27 cellular contexts compared by ENCODE assay signal in the genomic region with DNA sequence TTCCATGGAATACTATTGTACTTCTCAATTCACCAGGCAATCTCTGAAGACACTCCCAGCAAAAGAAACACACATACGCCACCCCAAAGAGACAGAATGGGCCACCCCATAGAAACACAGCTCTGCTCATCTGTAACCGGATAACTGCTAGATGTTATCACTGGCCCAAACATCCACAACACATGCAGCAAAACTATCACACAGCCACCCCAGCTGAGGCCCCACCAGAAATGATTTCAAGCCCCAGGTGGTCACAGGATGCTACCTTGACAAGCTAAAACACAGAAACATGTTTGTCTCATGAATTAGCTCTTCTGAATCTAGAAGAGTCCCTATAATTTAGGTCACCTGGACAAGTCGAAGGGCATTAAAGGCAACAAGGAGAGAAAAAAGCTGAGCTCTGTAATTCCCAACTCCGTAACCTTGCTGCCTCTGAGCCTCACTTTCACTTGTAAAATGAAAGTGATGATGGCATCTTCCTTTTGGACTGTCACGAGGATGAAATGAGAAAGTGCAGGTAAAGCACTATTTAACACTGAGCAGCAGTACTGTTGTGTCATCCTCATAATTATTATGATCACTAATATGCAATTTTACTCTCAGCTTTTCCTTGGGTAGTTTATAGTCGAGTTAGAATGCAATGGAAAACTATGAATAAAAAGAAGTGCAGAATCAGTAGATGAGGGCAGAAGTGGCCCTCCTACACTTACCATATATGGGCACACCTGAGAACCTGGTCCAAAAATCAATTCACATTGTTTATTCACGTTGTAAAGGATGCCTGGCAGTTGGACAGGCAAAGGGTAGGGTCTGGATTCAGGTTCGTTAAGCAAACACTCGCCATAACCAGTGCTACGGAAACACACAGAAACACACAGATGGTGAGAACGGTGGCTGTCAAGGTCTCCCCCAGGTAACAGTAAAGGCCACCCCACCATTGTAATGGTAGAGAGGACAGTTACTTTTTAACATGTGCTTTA. TPM values are rescaled to one million over a fixed set of nuclear protein-coding genes. Genes with fewer than 3 reads are reported as not detected.
DNase-seq lines count a peak whose midpoint lies in the region; ATAC-seq lines count a peak whose summit lies in the region.
"Had no signal": no experiment of that assay in that cellular context is flagged by ENCODE, and none has a peak within 500 bp of the region (broad histone marks: within the 10 kb centered on the region; RNA-seq: fewer than 3 reads in every experiment).

No MANE protein-coding gene starts in this region.

- intact Hi-C loops in left colon (cut with DNase I, micrococcal nuclease), result no loop called here

- peak; percentile 69 for ATAC-seq in left colon
- ATAC-seq: body of pancreas; GM23338; pancreas; right cardiac atrium; Right ventricle myocardium inferior; stimulated activated naive CD8-positive, alpha-beta T cell treated with anti-CD3 and anti-CD28 coated beads, Interleukin-15, amount 100 ng/mL, for 72 hours had no signal

- peak; percentile 3 for DNase-seq in NCI-H2171 treated with DMSO at 0.1 percent for 48 hours (lab: John Stamatoyannopoulos, UW)
- DNase-seq in NCI-H2171 (lab: John Stamatoyannopoulos, UW), result no peak
- peak; percentile 23 for DNase-seq in NCI-H748 treated with DMSO at 0.1 percent for 48 hours (lab: John Stamatoyannopoulos, UW)
- DNase-seq in left colon, result no peak
- DNase-seq in foreskin melanocyte, result no peak
- DNase-seq in NCI-H524 treated with DMSO at 0.1 percent for 48 hours (lab: John Stamatoyannopoulos, UW), result no peak
- no peak for DNase-seq in GM03348 (ENCODE audit: low spot score)
- DNase-seq: activated CD4-positive, alpha-beta memory T cell treated with anti-CD3 and anti-CD28 coated beads, Interleukin-2, amount 10 ng/mL, durations not matched to agents 7 days and 5 days; activated CD8-positive, alpha-beta memory T cell treated with anti-CD3 and anti-CD28 coated beads, Interleukin-2, amount 50 U/mL, for 4 hours; activated naive CD4-positive, alpha-beta T cell treated with anti-CD3 and anti-CD28 coated beads for 36 hours; adrenal gland; body of pancreas; CD4-positive, alpha-beta T cell; heart right ventricle; HFFc6; kidney glomerular epithelial cell; pancreas; PC-9; right cardiac atrium; spleen; stimulated activated CD4-positive, alpha-beta T cell treated with anti-CD3 and anti-CD28 coated beads, Interleukin-2, amount 100 ng/mL, for 24 hours; stimulated activated naive CD8-positive, alpha-beta T cell treated with anti-CD3 and anti-CD28 coated beads, Interleukin-15, amount 100 ng/mL, for 72 hours had no signal

- no peaks in the 10 kb centered on the region for H3K27me3 ChIP-seq in rectal smooth muscle tissue (ENCODE audit: control insufficient read depth, insufficient read depth, low read length)
- H3K27me3 ChIP-seq: adrenal gland, body of pancreas, heart right ventricle, neural progenitor cell, pancreas, spleen had no signal

- H3K27ac ChIP-seq in rectal smooth muscle tissue (ENCODE audit: low read depth, low read length), result peak overlapping the region; percentile 19
- H3K27ac ChIP-seq: body of pancreas, pancreas, PC-9 had no signal

- H3K4me3 ChIP-seq in rectal smooth muscle tissue (ENCODE audit: low read length), result no peak overlapping the region
- H3K4me3 ChIP-seq: adrenal gland, body of pancreas, GM23338, heart right ventricle, neural progenitor cell, pancreas, PC-9, spleen had no signal

- no peak overlapping the region for H3K9ac ChIP-seq in rectal smooth muscle tissue (ENCODE audit: low read length)
- H3K9ac ChIP-seq: neural progenitor cell had no signal

- peaks cover 11% of the 10 kb centered on the region for H3K4me1 ChIP-seq in rectal smooth muscle tissue (ENCODE audit: control insufficient read depth, insufficient read depth, low read length)
- H3K4me1 ChIP-seq: pancreas had no signal

- H3K36me3 ChIP-seq in rectal smooth muscle tissue (ENCODE audit: control insufficient read depth, insufficient read depth, low read length), result no peaks in the 10 kb centered on the region

RNA-seq across cellular contexts. Expression of a gene that starts 38.6 kb away (rescaled TPM):
- total RNA-seq in left colon, result 1 to 10 TPM; 6.3 to 7.0 TPM
- total RNA-seq: activated CD4-positive, alpha-beta memory T cell treated with anti-CD3 and anti-CD28 coated beads, Interleukin-2, amount 10 ng/mL, durations not matched to agents 7 days and 5 days; activated naive CD4-positive, alpha-beta T cell treated with anti-CD3 and anti-CD28 coated beads for 36 hours; CD4-positive, alpha-beta T cell; T-helper 2 cell treated with Interferon-gamma antibody and Interleukin-4, amounts not matched to agents 100 ng/mL and 5 ng/mL, for 36 hours had no signal

Comparison
In these comparisons a context has a peak if more than half of its experiments do, and no peak if none do; other contexts are left out.
1. DNase-seq: peak in NCI-H2171 treated with DMSO at 0.1 percent for 48 hours (single experiment) and NCI-H748 treated with DMSO at 0.1 percent for 48 hours (single experiment); none in NCI-H2171 (single experiment), left colon (0 of 2), foreskin melanocyte (single experiment), NCI-H524 treated with DMSO at 0.1 percent for 48 hours (single experiment) and GM03348 (single experiment).